In genomic region chr15:58768486-58769097, GRCh38 we compare ENCODE assay signal across 7 cellular contexts. TPM values are rescaled to one million over a fixed set of nuclear protein-coding genes. Genes with fewer than 3 reads are reported as not detected.
DNase-seq lines count a peak whose midpoint lies in the region; ATAC-seq and TF ChIP-seq lines count a peak whose summit lies in the region.
"Not testable (repeated sequence)": the region's sequence is repeated elsewhere in the genome, so short reads cannot be mapped to it uniquely, and the experiment has no call there.

No MANE protein-coding gene starts in this region.

- not testable (repeated sequence) for H3K27me3 ChIP-seq in CD4-positive, alpha-beta T cell (ENCODE audit: control insufficient read depth, insufficient read depth, low read length); testis

- CTCF ChIA-PET in CD4-positive, alpha-beta T cell (lab: Charles Lee), result interaction anchor here (1.1 kb wide), 1 partner anchor 19 kb away, joined by 3 read pairs; the partner anchor contains the start of gene ADAM10
- CTCF ChIA-PET in activated CD8-positive, alpha-beta T cell treated with anti-CD3 and anti-CD28 coated beads for 36 hours (lab: Charles Lee), result not testable (repeated sequence)

- H3K9me3 Mint-ChIP-seq in CD4-positive, alpha-beta T cell; activated CD8-positive, alpha-beta T cell treated with anti-CD3 and anti-CD28 coated beads for 36 hours: not testable (repeated sequence)
- peaks cover 32% of the 10 kb centered on the region for H3K9me3 Mint-ChIP-seq in nephron progenitor cell

- intact Hi-C loops in CD4-positive, alpha-beta T cell (cut with DNase I, micrococcal nuclease), result loop anchor here in 1 of 2 experiments (2.0 to 10.0 kb wide), 2 partner anchors 14 to 724 kb away; no protein-coding TSS in a partner anchor
- intact Hi-C loops in activated CD8-positive, alpha-beta T cell treated with anti-CD3 and anti-CD28 coated beads for 36 hours (cut with micrococcal nuclease); testis (cut with DNase I; ENCODE audit: low total_unique reads): not testable (repeated sequence)

- not testable (repeated sequence) for H3K9me3 ChIP-seq in CD4-positive, alpha-beta T cell (ENCODE audit: control insufficient read depth, low read length); testis

- peak overlapping the region; percentile 4 to 17 for H3K4me3 ChIP-seq in testis

- H3K36me3 ChIP-seq in testis (ENCODE audit: low read depth, missing control alignments), result not testable (repeated sequence)

- TF ChIP-seq POLR2A in testis (IDR thresholded peaks at IDR 0.05), result not testable (repeated sequence)

- peak overlapping the region; percentile 19 for H3K27ac Mint-ChIP-seq in CD4-positive, alpha-beta T cell
- H3K27ac Mint-ChIP-seq in activated CD8-positive, alpha-beta T cell treated with anti-CD3 and anti-CD28 coated beads for 36 hours, result not testable (repeated sequence)
- H3K27ac Mint-ChIP-seq in nephron progenitor cell, result peak overlapping the region; percentile 74

- H3K4me3 Mint-ChIP-seq in CD4-positive, alpha-beta T cell, result peak overlapping the region; percentile 54
- H3K4me3 Mint-ChIP-seq in activated CD8-positive, alpha-beta T cell treated with anti-CD3 and anti-CD28 coated beads for 36 hours; nephron progenitor cell: not testable (repeated sequence)

- not testable (repeated sequence) for ATAC-seq in CD4-positive, alpha-beta T cell (ENCODE audit: poor library complexity); activated CD8-positive, alpha-beta T cell treated with anti-CD3 and anti-CD28 coated beads for 36 hours

- H3K27ac ChIP-seq in CD4-positive, alpha-beta T cell (ENCODE audit: low read depth, low read length); testis: not testable (repeated sequence)

- DNase-seq in CD4-positive, alpha-beta T cell, result peak in 2 of 10 experiments; percentile 5 to 31
- DNase-seq in ELF-1 (ENCODE audit: low read depth, low spot score) (peak; percentile 58), amniotic epithelial cell (ENCODE audit: low read depth) (peak; percentile 24), kidney tubule cell (ENCODE audit: low spot score) (peak; percentile 52), testis (peak; percentile 44)
- peak; percentile 20 for DNase-seq in activated CD8-positive, alpha-beta T cell treated with anti-CD3 and anti-CD28 coated beads for 36 hours
- DNase-seq in nephron progenitor cell, result not testable (repeated sequence)

- H3K36me3 Mint-ChIP-seq in CD4-positive, alpha-beta T cell (ENCODE audit: low read depth), result peaks cover 14% of the 10 kb centered on the region
- H3K36me3 Mint-ChIP-seq in activated CD8-positive, alpha-beta T cell treated with anti-CD3 and anti-CD28 coated beads for 36 hours (ENCODE audit: low read depth), result not testable (repeated sequence)
- peaks cover 14% of the 10 kb centered on the region for H3K36me3 Mint-ChIP-seq in nephron progenitor cell (ENCODE audit: low read depth)

- H3K27me3 Mint-ChIP-seq in CD4-positive, alpha-beta T cell; activated CD8-positive, alpha-beta T cell treated with anti-CD3 and anti-CD28 coated beads for 36 hours; nephron progenitor cell (ENCODE audit: low read depth, poor library complexity): not testable (repeated sequence)

- peaks cover 20% of the 10 kb centered on the region for H3K4me1 Mint-ChIP-seq in CD4-positive, alpha-beta T cell (ENCODE audit: low read depth)
- peaks cover 15% of the 10 kb centered on the region for H3K4me1 Mint-ChIP-seq in activated CD8-positive, alpha-beta T cell treated with anti-CD3 and anti-CD28 coated beads for 36 hours (ENCODE audit: low read depth)
- peaks cover 21% of the 10 kb centered on the region for H3K4me1 Mint-ChIP-seq in nephron progenitor cell

- WGBS in testis, 2 donors, result 73 to 74% methylated on average over 24 of the region's 24 CpGs

- H3K4me1 ChIP-seq in testis, result peaks cover 17% of the 10 kb centered on the region

- POLR2A ChIA-PET in CD4-positive, alpha-beta T cell (lab: Charles Lee), result interaction anchor here (8.4 kb wide), 1 partner anchor 21 kb away, joined by 179 read pairs; the partner anchor contains the start of gene ADAM10
- POLR2A ChIA-PET in activated CD8-positive, alpha-beta T cell treated with anti-CD3 and anti-CD28 coated beads for 36 hours (lab: Charles Lee), result not testable (repeated sequence)

- not testable (repeated sequence) for TF ChIP-seq CTCF in CD4-positive, alpha-beta T cell (IDR thresholded peaks at IDR 0.05); activated CD8-positive, alpha-beta T cell treated with anti-CD3 and anti-CD28 coated beads for 36 hours (IDR thresholded peaks at IDR 0.05); nephron progenitor cell (IDR thresholded peaks at IDR 0.05); testis (IDR thresholded peaks at IDR 0.05)

RNA-seq across cellular contexts. Expression of gene MINDY2, which starts 2.5 kb away (rescaled TPM):
- 1 to 10 TPM; 7.5 to 7.7 TPM for total RNA-seq in CD4-positive, alpha-beta T cell
- total RNA-seq in activated CD8-positive, alpha-beta T cell treated with anti-CD3 and anti-CD28 coated beads for 36 hours, result 10 to 100 TPM in 1 of 2 experiments, 1 to 10 TPM in 1; 9.0 to 10.3 TPM
- 10 to 100 TPM; 15.0 to 15.4 TPM for total RNA-seq in testis
- polyA plus RNA-seq in testis (ENCODE audit: insufficient read depth, low read depth, low replicate concordance), result 9.9 TPM

RNA-seq across cellular contexts. Expression of gene ADAM10, which starts 19.1 kb away (rescaled TPM):
- total RNA-seq in CD4-positive, alpha-beta T cell, result 10 to 100 TPM; 70.5 to 80.4 TPM
- total RNA-seq in activated CD8-positive, alpha-beta T cell treated with anti-CD3 and anti-CD28 coated beads for 36 hours, result 10 to 100 TPM; 76.4 to 79.4 TPM
- 10 to 100 TPM; 58.7 to 65.5 TPM for total RNA-seq in testis
- polyA plus RNA-seq in testis (ENCODE audit: insufficient read depth, low read depth, low replicate concordance), result 46.2 TPM
